ENCODE assay signal across 23 cellular contexts in genomic region chr1:8945568-8945967, GRCh38. TPM values are rescaled to one million over a fixed set of nuclear protein-coding genes. Genes with fewer than 3 reads are reported as not detected.
DNase-seq lines count a peak whose midpoint lies in the region; ATAC-seq and TF ChIP-seq lines count a peak whose summit lies in the region.
"Had no signal": no experiment of that assay in that cellular context is flagged by ENCODE, and none has a peak within 500 bp of the region (broad histone marks: within the 10 kb centered on the region; RNA-seq: fewer than 3 reads in every experiment).

TSS of gene CA6 (plus strand) at chr1:8945868. CDS start at chr1:8945887, 19 bp downstream.

- H3K36me3 Mint-ChIP-seq in natural killer cell treated with Interleukin-12 subunit alpha and Interleukin-12 subunit beta and Interleukin-15 and Interleukin-18, amount 100 ng/mL, for 72 hours = no peaks in the 10 kb centered on the region
- H3K36me3 Mint-ChIP-seq in natural killer cell = no peaks in the 10 kb centered on the region

- H3K9me3 Mint-ChIP-seq in natural killer cell treated with Interleukin-12 subunit alpha and Interleukin-12 subunit beta and Interleukin-15 and Interleukin-18, amount 100 ng/mL, for 72 hours = no peaks in the 10 kb centered on the region
- no peaks in the 10 kb centered on the region for H3K9me3 Mint-ChIP-seq in natural killer cell

- no peak for TF ChIP-seq CTCF in natural killer cell (IDR thresholded peaks at IDR 0.05)
- no peak for TF ChIP-seq CTCF in dorsolateral prefrontal cortex (IDR thresholded peaks at IDR 0.05 in 54 of 56, conservative IDR thresholded peaks at IDR 0.05 in 2 of 56; ENCODE audit: low read depth in 1 of 56, partially characterized antibody in 56 of 56)
- no peak for TF ChIP-seq CTCF in suprapubic skin (IDR thresholded peaks at IDR 0.05)

- no peaks in the 10 kb centered on the region for H3K9me3 ChIP-seq in suprapubic skin
- H3K9me3 ChIP-seq: mucosa of descending colon, ovary, tibial nerve had no signal

- intact Hi-C loops in natural killer cell (cut with micrococcal nuclease) (no loop called here), dorsolateral prefrontal cortex (cut with DNase I) (no loop called here)

- no peaks in the 10 kb centered on the region for H3K36me3 ChIP-seq in suprapubic skin
- H3K36me3 ChIP-seq: ovary, tibial nerve, WERI-Rb-1 had no signal

- H3K27ac Mint-ChIP-seq in natural killer cell treated with Interleukin-12 subunit alpha and Interleukin-12 subunit beta and Interleukin-15 and Interleukin-18, amount 100 ng/mL, for 72 hours = peak within 1 kb of the TSS; percentile 80 to 89
- H3K27ac Mint-ChIP-seq in natural killer cell = no peak within 1 kb of the TSS
- H3K27ac Mint-ChIP-seq: B cell had no signal

- DNase-seq in natural killer cell treated with Interleukin-12 subunit alpha and Interleukin-12 subunit beta and Interleukin-15 and Interleukin-18, amount 100 ng/mL, for 72 hours (ENCODE audit: low spot score) = no peak
- DNase-seq in natural killer cell (no peak), NCI-H69 (lab: John Stamatoyannopoulos, UW) (peak; percentile 2), dorsolateral prefrontal cortex (no peak), suprapubic skin (ENCODE audit: low spot score in 2 of 2) (no peak), iPS-NIHi11 (ENCODE audit: low spot score) (no peak), OCI-M2 (lab: John Stamatoyannopoulos, UW; ENCODE audit: unreplicated experiment) (no peak)
- DNase-seq: anterior cingulate cortex; DMS79; foreskin fibroblast; hypothalamus; mucosa of descending colon; NCI-H2107; ovary; stimulated activated CD4-positive, alpha-beta T cell treated with anti-CD3 and anti-CD28 coated beads, Interleukin-4, amount 100 ng/mL, for 24 hours; stimulated activated CD8-positive, alpha-beta memory T cell treated with anti-CD3 and anti-CD28 coated beads, Interleukin-4, amount 100 ng/mL, for 48 hours; WERI-Rb-1 had no signal

- H3K27me3 ChIP-seq in dorsolateral prefrontal cortex (no peaks in the 10 kb centered on the region), suprapubic skin (no peaks in the 10 kb centered on the region)
- H3K27me3 ChIP-seq: ovary, tibial nerve had no signal

- H3K4me3 Mint-ChIP-seq in natural killer cell treated with Interleukin-12 subunit alpha and Interleukin-12 subunit beta and Interleukin-15 and Interleukin-18, amount 100 ng/mL, for 72 hours = peak within 1 kb of the TSS; percentile 55
- H3K4me3 Mint-ChIP-seq in natural killer cell = no peak within 1 kb of the TSS
- H3K4me3 Mint-ChIP-seq: B cell had no signal

- 88% methylated on average over 8 of the region's 8 CpGs for WGBS in suprapubic skin

- peaks cover 0 to 2% of the 10 kb centered on the region in 2 donors for H3K27me3 Mint-ChIP-seq in natural killer cell treated with Interleukin-12 subunit alpha and Interleukin-12 subunit beta and Interleukin-15 and Interleukin-18, amount 100 ng/mL, for 72 hours
- H3K27me3 Mint-ChIP-seq in natural killer cell (ENCODE audit: low read depth in 2 of 2) = no peaks in the 10 kb centered on the region

- peak within 1 kb of the TSS in 43 of 59 donors; percentile 9 to 99 (median 93) for H3K27ac ChIP-seq in dorsolateral prefrontal cortex
- H3K27ac ChIP-seq in suprapubic skin = no peak within 1 kb of the TSS
- H3K27ac ChIP-seq: ovary, WERI-Rb-1 had no signal

- no peaks in the 10 kb centered on the region for H3K4me1 ChIP-seq in suprapubic skin

- H3K4me3 ChIP-seq in dorsolateral prefrontal cortex (no peak within 1 kb of the TSS), suprapubic skin (no peak within 1 kb of the TSS)
- H3K4me3 ChIP-seq: mucosa of descending colon, ovary, tibial nerve had no signal

- peaks cover 0 to 26% of the 10 kb centered on the region in 2 donors for H3K4me1 Mint-ChIP-seq in natural killer cell treated with Interleukin-12 subunit alpha and Interleukin-12 subunit beta and Interleukin-15 and Interleukin-18, amount 100 ng/mL, for 72 hours (ENCODE audit: low read depth in 2 of 2)
- H3K4me1 Mint-ChIP-seq in natural killer cell = peaks cover 0 to 14% of the 10 kb centered on the region in 2 donors
- H3K4me1 Mint-ChIP-seq: B cell had no signal

- ATAC-seq in natural killer cell treated with Interleukin-12 subunit alpha and Interleukin-12 subunit beta and Interleukin-15 and Interleukin-18, amount 100 ng/mL, for 72 hours = no peak
- ATAC-seq in natural killer cell (no peak), GM21825 (IDR thresholded peaks at IDR 0.05; ENCODE audit: unreplicated experiment) (no peak)
- ATAC-seq: mucosa of descending colon, SK-N-SH treated with all-trans-retinoic acid at 6 μM for 48 hours had no signal

- TF ChIP-seq POLR2A in suprapubic skin (IDR thresholded peaks at IDR 0.05) = no peak

- TF ChIP-seq EP300 in suprapubic skin (IDR thresholded peaks at IDR 0.05) = no peak

RNA-seq across cellular contexts. Expression of gene CA6, which starts in this region (rescaled TPM):
- not detected for total RNA-seq in natural killer cell treated with Interleukin-12 subunit alpha and Interleukin-12 subunit beta and Interleukin-15 and Interleukin-18, amount 100 ng/mL, for 72 hours
- not detected for total RNA-seq in natural killer cell
- under 1 TPM in 1 of 120 experiments, not detected in 119; 0.65 TPM for total RNA-seq in dorsolateral prefrontal cortex
- 10 to 100 TPM in 3 of 4 donors, 1 to 10 TPM in 1; 9.5 to 57.9 (median 38.7) TPM for total RNA-seq in suprapubic skin
- total RNA-seq: B cell, chondrocyte, endothelial cell of umbilical vein, mucosa of descending colon, ovary, tibial nerve had no signal

Comparison
In these comparisons a context has a peak if more than half of its experiments do, and no peak if none do; other contexts are left out.
1. RNA of gene CA6 (total RNA-seq): 9.5 to 57.9 TPM in suprapubic skin; not detected in natural killer cell treated with Interleukin-12 subunit alpha and Interleukin-12 subunit beta and Interleukin-15 and Interleukin-18, amount 100 ng/mL, for 72 hours, not detected in natural killer cell and 0.65 TPM in dorsolateral prefrontal cortex; every median in the first group is over 4 times any median in the second.
2. H3K27ac Mint-ChIP-seq: peak in natural killer cell treated with Interleukin-12 subunit alpha and Interleukin-12 subunit beta and Interleukin-15 and Interleukin-18, amount 100 ng/mL, for 72 hours (2 of 2); none in natural killer cell (0 of 2).